In genomic region chr17:19377602-19378415, GRCh38 we compare ENCODE assay signal across 1 cellular context.
A peak's percentile ranks its signal among the peaks of the same experiment; 100 is the strongest.
TF ChIP-seq lines count a peak whose summit lies in the region.

No MANE protein-coding gene starts in this region.

TF ChIP-seq in WTC11, 78 proteins besides CTCF, POLR2A, EP300 and RAD21 (continued from another document):
- 0 out of 2 replicates have a peak, but pooled peaks have one; percentile 18 for TF ChIP-seq ZNF281 (CRISPR knock-in tag; IDR thresholded peaks at IDR 0.05)
- 0 out of 2 replicates have a peak, but pooled peaks have one; percentile 28 for TF ChIP-seq ZNF317 (CRISPR knock-in tag; IDR thresholded peaks at IDR 0.05; ENCODE audit: borderline replicate concordance, low read depth)
- TF ChIP-seq NR1H2 (CRISPR knock-in tag; IDR thresholded peaks at IDR 0.05), result no peak
- peak; percentile 20; the same call in 1 of the 2 replicates for TF ChIP-seq FOXP4 (CRISPR knock-in tag; IDR thresholded peaks at IDR 0.05)
- TF ChIP-seq FOXK1 (CRISPR knock-in tag; IDR thresholded peaks at IDR 0.05), result peak; percentile 48
- TF ChIP-seq GTF2I (CRISPR knock-in tag; conservative IDR thresholded peaks at IDR 0.05), result no peak
- TF ChIP-seq KAT7 (CRISPR knock-in tag; IDR thresholded peaks at IDR 0.05; ENCODE audit: borderline replicate concordance), result no peak
- peak; percentile 67 for TF ChIP-seq ETV6 (CRISPR knock-in tag; IDR thresholded peaks at IDR 0.05)
- TF ChIP-seq ZNF138 (CRISPR knock-in tag; conservative IDR thresholded peaks at IDR 0.05), result no peak
- no peak for TF ChIP-seq MXD4 (CRISPR knock-in tag; IDR thresholded peaks at IDR 0.05; ENCODE audit: borderline replicate concordance)
- no peak for TF ChIP-seq MYBL2 (CRISPR knock-in tag; IDR thresholded peaks at IDR 0.05)
- TF ChIP-seq ZNF416 (CRISPR knock-in tag; IDR thresholded peaks at IDR 0.05), result no peak
- TF ChIP-seq GRHL2 (CRISPR knock-in tag; IDR thresholded peaks at IDR 0.05; ENCODE audit: insufficient replicate concordance, severe bottlenecking), result no peak
- no peak for TF ChIP-seq STAT6 (CRISPR knock-in tag; conservative IDR thresholded peaks at IDR 0.05; ENCODE audit: low read depth)
- no peak for TF ChIP-seq ZNF425 (CRISPR knock-in tag; conservative IDR thresholded peaks at IDR 0.05)
- no peak for TF ChIP-seq ZNF121 (CRISPR knock-in tag; IDR thresholded peaks at IDR 0.05)
- no peak for TF ChIP-seq NFE2L1 (CRISPR knock-in tag; IDR thresholded peaks at IDR 0.05)
- no peak for TF ChIP-seq NFATC4 (CRISPR knock-in tag; IDR thresholded peaks at IDR 0.05)
- no peak for TF ChIP-seq RORB (CRISPR knock-in tag; IDR thresholded peaks at IDR 0.05)
- TF ChIP-seq ATF3 (CRISPR knock-in tag; conservative IDR thresholded peaks at IDR 0.05), result no peak
- no peak for TF ChIP-seq ZBTB43 (CRISPR knock-in tag; IDR thresholded peaks at IDR 0.05)
- no peak for TF ChIP-seq ESRRA (CRISPR knock-in tag; IDR thresholded peaks at IDR 0.05; ENCODE audit: borderline replicate concordance)
- TF ChIP-seq CREM (CRISPR knock-in tag; IDR thresholded peaks at IDR 0.05), result peak; percentile 79
- TF ChIP-seq ATF6 (CRISPR knock-in tag; IDR thresholded peaks at IDR 0.05), result no peak
- no peak for TF ChIP-seq TEAD4 (CRISPR knock-in tag; IDR thresholded peaks at IDR 0.05)
- no peak for TF ChIP-seq OVOL2 (CRISPR knock-in tag; IDR thresholded peaks at IDR 0.05; ENCODE audit: borderline replicate concordance)
- TF ChIP-seq USF1 (CRISPR knock-in tag; IDR thresholded peaks at IDR 0.05), result peak; percentile 9; the same call in 1 of the 2 replicates
- peak; percentile 26; the same call in 1 of the 2 replicates for TF ChIP-seq GABPB1 (CRISPR knock-in tag; IDR thresholded peaks at IDR 0.05)
- TF ChIP-seq ZMAT4 (CRISPR knock-in tag; IDR thresholded peaks at IDR 0.05), result no peak
